ENCODE assay signal across 8 cellular contexts in the genomic region with DNA sequence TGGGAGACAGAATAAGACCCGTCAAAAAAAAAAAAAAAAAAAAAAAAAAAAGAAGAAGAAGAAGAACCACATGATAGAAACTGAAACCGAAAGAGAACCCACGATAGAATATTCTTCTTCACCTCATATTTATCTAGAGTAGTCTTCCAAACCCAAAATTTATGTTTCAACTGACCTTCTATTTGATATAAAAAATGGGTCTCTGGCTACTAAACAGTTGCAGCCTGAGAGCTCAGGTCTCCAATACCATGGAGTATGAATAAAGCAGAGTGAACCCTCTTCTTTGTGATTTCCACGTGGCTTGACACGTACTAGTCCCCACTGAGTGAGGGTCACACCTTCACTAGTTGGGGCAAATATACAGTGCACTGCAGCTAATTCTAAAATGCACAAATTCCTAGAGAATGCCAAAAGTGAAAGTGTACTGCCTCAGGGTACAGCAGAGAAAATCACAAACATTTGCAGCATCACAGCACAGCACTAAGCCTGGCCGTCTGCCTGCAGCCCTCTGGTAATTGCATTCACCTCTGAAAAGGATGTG. TPM values are rescaled to one million over a fixed set of nuclear protein-coding genes. Genes with fewer than 3 reads are reported as not detected.
DNase-seq lines count a peak whose midpoint lies in the region; ATAC-seq, FAIRE-seq and TF ChIP-seq lines count a peak whose summit lies in the region.

No MANE protein-coding gene starts in this region.

- no peaks in the 10 kb centered on the region for H3K4me1 ChIP-seq in kidney (ENCODE audit: control insufficient read depth in 1 of 2, insufficient read depth in 1 of 2, low read depth in 1 of 2, low read length in 2 of 2)
- H3K4me1 ChIP-seq in HAP-1, result peaks cover 19% of the 10 kb centered on the region

- no peak overlapping the region for H3K27ac ChIP-seq in kidney (ENCODE audit: low read depth in 2 of 2, low read length in 2 of 2)

- TF ChIP-seq CTCF in GM12864 (IDR thresholded peaks at IDR 0.05; ENCODE audit: low read depth, low read length, missing control alignments) (no peak), kidney (IDR thresholded peaks at IDR 0.05; ENCODE audit: borderline replicate concordance, extremely low read depth, insufficient read depth) (no peak)

- FAIRE-seq in kidney (lab: Jason Lieb, UNC), result no peak

- H3K9me3 ChIP-seq in kidney (ENCODE audit: control insufficient read depth in 1 of 2, low read length in 2 of 2) (no peaks in the 10 kb centered on the region), HAP-1 (no peaks in the 10 kb centered on the region)

- H3K9ac ChIP-seq in kidney (ENCODE audit: low read length in 2 of 2), result no peak overlapping the region

- in situ Hi-C loops in HAP-1 (cut with MboI; ENCODE audit: low sequenced_read_pairs), result no loop called here

- no peaks in the 10 kb centered on the region for H3K27me3 ChIP-seq in HAP-1 (ENCODE audit: low read depth)

- ATAC-seq in HG02678 (IDR thresholded peaks at IDR 0.05; ENCODE audit: unreplicated experiment) (peak; percentile 56), HG03025 (IDR thresholded peaks at IDR 0.05; ENCODE audit: low FRiP score, unreplicated experiment) (no peak)

- H3K36me3 ChIP-seq in kidney (ENCODE audit: control insufficient read depth in 1 of 2, insufficient read depth in 2 of 2, low read length in 2 of 2) (no peaks in the 10 kb centered on the region), HAP-1 (replicated peaks) (no peaks in the 10 kb centered on the region)

- intact Hi-C loops in kidney (cut with DNase I), result no loop called here

- DNase-seq in GM12864 (ENCODE audit: low read depth) (peak; percentile 5), SW480 (ENCODE audit: low spot score) (peak; percentile 5), kidney (no peak), activated gamma-delta T cell (lab: John Stamatoyannopoulos, UW) (no peak), HAP-1 (ENCODE audit: low spot score in 2 of 2) (no peak), NCI-H2171 (lab: John Stamatoyannopoulos, UW) (no peak)

- H3K4me3 ChIP-seq in GM12864 (ENCODE audit: low read depth, low read length) (peak overlapping the region; percentile 56), kidney (ENCODE audit: low read length in 2 of 2) (peak overlapping the region; percentile 4 to 51), HAP-1 (no peak overlapping the region)

RNA-seq across cellular contexts. Expression of a gene that starts 30.8 kb away (rescaled TPM):
- 8.2 TPM for total RNA-seq in kidney
- 2.7 TPM for polyA plus RNA-seq in kidney (ENCODE audit: insufficient read depth, low read depth, low replicate concordance)

Comparison
In these comparisons a context has a peak if more than half of its experiments do, and no peak if none do; other contexts are left out.
1. DNase-seq: peak in GM12864 (single experiment) and SW480 (single experiment); none in kidney (single experiment), activated gamma-delta T cell (single experiment), HAP-1 (0 of 2) and NCI-H2171 (single experiment).